Comparison of ENCODE assay signal across 1 cellular context in genomic region chr6:52495859-52496396, GRCh38.
TF ChIP-seq lines count a peak whose summit lies in the region.

No MANE protein-coding gene starts in this region.

TF ChIP-seq in HEK293, 187 proteins besides CTCF, POLR2A, EP300 and RAD21 (continued from another document):
- TF ChIP-seq, protein P1, sequence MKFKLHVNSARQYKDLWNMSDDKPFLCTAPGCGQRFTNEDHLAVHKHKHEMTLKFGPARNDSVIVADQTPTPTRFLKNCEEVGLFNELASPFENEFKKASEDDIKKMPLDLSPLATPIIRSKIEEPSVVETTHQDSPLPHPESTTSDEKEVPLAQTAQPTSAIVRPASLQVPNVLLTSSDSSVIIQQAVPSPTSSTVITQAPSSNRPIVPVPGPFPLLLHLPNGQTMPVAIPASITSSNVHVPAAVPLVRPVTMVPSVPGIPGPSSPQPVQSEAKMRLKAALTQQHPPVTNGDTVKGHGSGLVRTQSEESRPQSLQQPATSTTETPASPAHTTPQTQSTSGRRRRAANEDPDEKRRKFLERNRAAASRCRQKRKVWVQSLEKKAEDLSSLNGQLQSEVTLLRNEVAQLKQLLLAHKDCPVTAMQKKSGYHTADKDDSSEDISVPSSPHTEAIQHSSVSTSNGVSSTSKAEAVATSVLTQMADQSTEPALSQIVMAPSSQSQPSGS (tag by site-specific recombination; IDR thresholded peaks at IDR 0.05; ENCODE audit: low read depth), result no peak
TF ChIP-seq in HEK293: peak in this region for 3.
